Comparison of ENCODE assay signal across 17 cellular contexts in genomic region chr12:117087808-117088207, GRCh38. TPM values are rescaled to one million over a fixed set of nuclear protein-coding genes. Genes with fewer than 3 reads are reported as not detected.
DNase-seq lines count a peak whose midpoint lies in the region; ATAC-seq, FAIRE-seq and TF ChIP-seq lines count a peak whose summit lies in the region.
"Had no signal": no experiment of that assay in that cellular context is flagged by ENCODE, and none has a peak within 500 bp of the region (broad histone marks: within the 10 kb centered on the region; RNA-seq: fewer than 3 reads in every experiment).

No MANE protein-coding gene starts in this region.

- H4K8ac ChIP-seq in H1 (ENCODE audit: extremely low read depth, insufficient read depth, low read length) = no peak overlapping the region

- no peaks in the 10 kb centered on the region for H3K23me2 ChIP-seq in H1 (ENCODE audit: low read depth, low read length)

- no peak overlapping the region for H2AK5ac ChIP-seq in H1 (ENCODE audit: low read depth, low read length)

- no peak overlapping the region for H2BK15ac ChIP-seq in H1 (ENCODE audit: low read length)

- H3K9me1 ChIP-seq in K562 (ENCODE audit: control insufficient read depth, insufficient read depth, low read length) = no peaks in the 10 kb centered on the region

- H3K36me3 ChIP-seq in Karpas-422 (ENCODE audit: insufficient read depth, low read length) (peaks cover 9% of the 10 kb centered on the region), K562 (ENCODE audit: control insufficient read depth, insufficient read depth, low read length) (peaks cover 6% of the 10 kb centered on the region; the same call in 1 of the 3 replicates), H1 (ENCODE audit: control insufficient read depth in 2 of 4, insufficient read depth in 4 of 4, low read length in 3 of 4) (no peaks in the 10 kb centered on the region), GM23248 (ENCODE audit: low read depth) (no peaks in the 10 kb centered on the region)
- H3K36me3 ChIP-seq: HAP-1 had no signal

- H2BK20ac ChIP-seq in H1 (ENCODE audit: low read length) = no peak overlapping the region

- H2BK120ac ChIP-seq in H1 (replicated peaks; ENCODE audit: low read depth, low read length) = no peak overlapping the region

- no peak overlapping the region for H3K23ac ChIP-seq in H1 (ENCODE audit: insufficient read length)

- in situ Hi-C loops in K562 (cut with MboI) = no loop called here
- in situ Hi-C loops in GM23248 (cut with MboI) = no loop called here

- H3K9me2 ChIP-seq in Karpas-422 (replicated peaks; ENCODE audit: insufficient read depth, low read length) (no peaks in the 10 kb centered on the region), GM23248 (ENCODE audit: insufficient read depth) (no peaks in the 10 kb centered on the region)

- no peak for ATAC-seq in K562
- ATAC-seq: GM12878 had no signal

- H3K9me3 ChIP-seq in Karpas-422 (ENCODE audit: low read length) = 0 out of 2 replicates have a peak, but pooled peaks cover 5% of the 10 kb centered on the region
- no peaks in the 10 kb centered on the region for H3K9me3 ChIP-seq in K562 (replicated peaks; ENCODE audit: control insufficient read depth, insufficient read depth, low read depth, low read length)
- H3K9me3 ChIP-seq in H1 (ENCODE audit: insufficient read depth in 2 of 2, low read depth in 1 of 2, low read length in 1 of 2) = peaks cover 0 to 6% of the 10 kb centered on the region in 2 experiments; a peak in 1 of 4 replicates
- H3K9me3 ChIP-seq in GM23248 (ENCODE audit: low read depth) = no peaks in the 10 kb centered on the region

- no peak overlapping the region for H3K56ac ChIP-seq in H1 (replicated peaks; ENCODE audit: insufficient read length, low read depth, low read length)

- no peaks in the 10 kb centered on the region for H3K27me3 ChIP-seq in Karpas-422 (ENCODE audit: low read length)
- H3K27me3 ChIP-seq in K562 (ENCODE audit: control insufficient read depth in 2 of 2, insufficient read depth in 2 of 2, low read length in 2 of 2) = no peaks in the 10 kb centered on the region
- H3K27me3 ChIP-seq in H1 (replicated peaks in 1 of 4; ENCODE audit: control insufficient read depth in 3 of 4, extremely low read depth in 1 of 4, insufficient read depth in 3 of 4, low read length in 3 of 4) = no peaks in the 10 kb centered on the region
- H3K27me3 ChIP-seq in GM23248 (replicated peaks; ENCODE audit: insufficient read depth) = peaks cover 28% of the 10 kb centered on the region

- no peak overlapping the region for H3K4ac ChIP-seq in H1 (replicated peaks; ENCODE audit: insufficient read length, low read depth, low read length)

- no peak for TF ChIP-seq EP300 in K562 (IDR thresholded peaks at IDR 0.05; ENCODE audit: low read length)
- TF ChIP-seq EP300 in H1 (IDR thresholded peaks at IDR 0.05; ENCODE audit: borderline replicate concordance in 1 of 2, low read depth in 2 of 2, low read length in 2 of 2) = no peak

- H3K18ac ChIP-seq in H1 (ENCODE audit: extremely low read depth, low read length) = no peak overlapping the region

- H3K9ac ChIP-seq in Karpas-422 (ENCODE audit: low read length) = no peak overlapping the region
- H3K9ac ChIP-seq in K562 (ENCODE audit: insufficient read depth in 1 of 2, low read depth in 2 of 2, low read length in 2 of 2) = no peak overlapping the region
- no peak overlapping the region for H3K9ac ChIP-seq in H1 (replicated peaks in 1 of 4; ENCODE audit: extremely low read depth in 1 of 4, low read depth in 3 of 4, low read length in 3 of 4)
- no peak overlapping the region for H3K9ac ChIP-seq in GM23248

- TF ChIP-seq CTCF in Calu3 (IDR thresholded peaks at IDR 0.05; ENCODE audit: unreplicated experiment) (no peak), K562 (IDR thresholded peaks at IDR 0.05 in 2 of 3, conservative IDR thresholded peaks at IDR 0.05 in 1 of 3; ENCODE audit: insufficient read depth in 2 of 3, low read depth in 1 of 3, low read length in 3 of 3) (no peak), H1 (IDR thresholded peaks at IDR 0.05; ENCODE audit: control extremely low read depth in 1 of 3, insufficient read depth in 1 of 3, low read depth in 1 of 3, low read length in 3 of 3) (no peak)

- peak overlapping the region; percentile 99 for H3K27ac Mint-ChIP-seq in Calu3 (ENCODE audit: unreplicated experiment)
- H3K27ac Mint-ChIP-seq: B cell; CD4-positive, alpha-beta T cell; HFFc6 had no signal

- H3K4me1 Mint-ChIP-seq in Calu3 (ENCODE audit: low read depth, unreplicated experiment) = peaks cover 89% of the 10 kb centered on the region

- H3K79me2 ChIP-seq in Karpas-422 (ENCODE audit: low read length) (peaks cover 98% of the 10 kb centered on the region), K562 (ENCODE audit: control insufficient read depth, insufficient read depth, low read length) (peaks cover 16% of the 10 kb centered on the region; the same call in 2 of the 3 replicates), H1 (ENCODE audit: control insufficient read depth in 1 of 2, insufficient read depth in 2 of 2, low read length in 2 of 2) (no peaks in the 10 kb centered on the region), GM23248 (ENCODE audit: insufficient read depth) (no peaks in the 10 kb centered on the region)

- CTCF ChIA-PET in Calu3 (lab: Charles Lee) (no interaction called here), K562 (lab: Yijun Ruan, JAX; ENCODE audit: low intra/inter-chr PET ratio) (no interaction called here), H1 (lab: Charles Lee; ENCODE audit: partially characterized antibody) (interaction anchor here (0.6 to 1.5 kb wide), 6 partner anchors 11 to 787 kb away, joined by 3 to 10 read pairs (median 4); no protein-coding TSS in a partner anchor)

- H3F3A ChIP-seq in GM23248 (ENCODE audit: insufficient read depth) = no peaks in the 10 kb centered on the region

- H2AFZ ChIP-seq in Karpas-422 (ENCODE audit: low read length) = no peak overlapping the region
- no peak overlapping the region for H2AFZ ChIP-seq in K562 (ENCODE audit: low read depth, low read length)
- no peak overlapping the region for H2AFZ ChIP-seq in H1 (ENCODE audit: low read length)
- no peak overlapping the region for H2AFZ ChIP-seq in GM23248

- WGBS in K562 (ENCODE audit: insufficient coverage, low coverage, missing lambda C conversion rate) = 47% methylated on average over 3 of the region's 3 CpGs
- 88% methylated on average over 3 of the region's 3 CpGs; no CpG with 5 or more reads in 1 of the 2 experiments for WGBS in H1 (ENCODE audit: extremely low coverage in 1 of 2, insufficient coverage in 1 of 2, insufficient read length in 1 of 2, insufficient replicate concordance in 2 of 2, low coverage in 1 of 2, low lambda C conversion rate in 2 of 2, missing lambda C conversion rate in 1 of 2), 2 experiments
- 4% methylated on average over 3 of the region's 3 CpGs for WGBS in GM23248 (ENCODE audit: low coverage in 1 of 2, low lambda C conversion rate in 2 of 2, missing lambda C conversion rate in 2 of 2), 2 experiments

- no peak for TF ChIP-seq RAD21 in K562 (CRISPR knock-in tag; conservative IDR thresholded peaks at IDR 0.05 in 1 of 2, IDR thresholded peaks at IDR 0.05 in 1 of 2)
- TF ChIP-seq RAD21 in H1 (IDR thresholded peaks at IDR 0.05 in 1 of 2, conservative IDR thresholded peaks at IDR 0.05 in 1 of 2; ENCODE audit: low read depth in 2 of 2, low read length in 2 of 2) = no peak

- TF ChIP-seq POLR2A in K562 (conservative IDR thresholded peaks at IDR 0.05) (no peak), H1 (IDR thresholded peaks at IDR 0.05; ENCODE audit: control extremely low read depth in 1 of 2, low read depth in 2 of 2, low read length in 2 of 2) (no peak)

- no peak overlapping the region for H3K4me2 ChIP-seq in Karpas-422 (ENCODE audit: low read depth, low read length, poor library complexity, severe bottlenecking)
- H3K4me2 ChIP-seq in K562 (ENCODE audit: insufficient read depth, low read length) = no peak overlapping the region
- H3K4me2 ChIP-seq in H1 (ENCODE audit: insufficient read depth in 1 of 2, low read depth in 2 of 2, low read length in 2 of 2) = no peak overlapping the region
- no peak overlapping the region for H3K4me2 ChIP-seq in GM23248 (ENCODE audit: unreplicated experiment)

- no peak overlapping the region for H4K5ac ChIP-seq in H1 (ENCODE audit: insufficient read length, low read depth, low read length)

- no peak overlapping the region for H3K4me3 ChIP-seq in Karpas-422 (ENCODE audit: low read length)
- H3K4me3 ChIP-seq in K562 = no peak overlapping the region
- H3K4me3 ChIP-seq in H1 (ENCODE audit: extremely low read depth in 1 of 4, insufficient read depth in 2 of 4, low read depth in 3 of 4, low read length in 4 of 4) = no peak overlapping the region
- H3K4me3 ChIP-seq in GM23248 = no peak overlapping the region
- H3K4me3 ChIP-seq: GM12878, HAP-1 had no signal

- BruUV-seq in Calu3 (replicated peaks; lab: Mats Ljungman, UMichigan) (no TSS peak), K562 (replicated peaks; lab: Mats Ljungman, UMichigan) (no TSS peak)

- FAIRE-seq in K562 (lab: Jason Lieb, UNC) (no peak), H1 (lab: Jason Lieb, UNC) (no peak)
- FAIRE-seq: A204.1, GM12878, GM18507 had no signal

- H4K20me1 ChIP-seq in Karpas-422 (ENCODE audit: insufficient read depth, low read depth, low read length) (0 out of 2 replicates have a peak, but pooled peaks cover 3% of the 10 kb centered on the region), K562 (replicated peaks; ENCODE audit: control insufficient read depth, insufficient read depth, low read length) (peaks cover 8% of the 10 kb centered on the region), H1 (replicated peaks in 1 of 2; ENCODE audit: control insufficient read depth in 1 of 2, insufficient read depth in 2 of 2, low read length in 2 of 2) (no peaks in the 10 kb centered on the region), GM23248 (ENCODE audit: insufficient read depth) (no peaks in the 10 kb centered on the region)

- peak overlapping the region; percentile 10; the same call in 1 of the 2 replicates for H3K27ac ChIP-seq in Karpas-422 (ENCODE audit: low read length)
- no peak overlapping the region for H3K27ac ChIP-seq in K562 (ENCODE audit: extremely low read depth, low read depth, low read length)
- no peak overlapping the region for H3K27ac ChIP-seq in H1 (ENCODE audit: low read depth, low read length)
- H3K27ac ChIP-seq in GM23248 = no peak overlapping the region
- H3K27ac ChIP-seq: HL-60 had no signal

- POLR2A ChIA-PET in K562 (lab: Yijun Ruan, JAX) = interaction anchor here (1.5 to 2.6 kb wide), 2 partner anchors 8 to 10 kb away, joined by 9 read pairs; no protein-coding TSS in a partner anchor
- POLR2A ChIA-PET in H1 (lab: Charles Lee; ENCODE audit: partially characterized antibody) = interaction anchor here (0.7 kb wide), 1 partner anchor 11 kb away, joined by 3 read pairs; the partner anchor contains the start of gene TESC

- intact Hi-C loops in Calu3 (cut with micrococcal nuclease; ENCODE audit: unreplicated experiment) (no loop called here), K562 (cut with micrococcal nuclease) (no loop called here)

- no peak overlapping the region for H2BK5ac ChIP-seq in H1 (ENCODE audit: low read depth, low read length)

- no peaks in the 10 kb centered on the region for H3K79me1 ChIP-seq in H1 (ENCODE audit: low read depth, low read length)

- H4K91ac ChIP-seq in H1 (replicated peaks; ENCODE audit: insufficient read length, low read length) = no peak overlapping the region

- no peaks in the 10 kb centered on the region for H3K9me3 Mint-ChIP-seq in Calu3 (ENCODE audit: low read depth, unreplicated experiment)

- H3K36me3 Mint-ChIP-seq in Calu3 (ENCODE audit: insufficient read depth, unreplicated experiment) = peaks cover 90% of the 10 kb centered on the region

- no peak overlapping the region for H3K14ac ChIP-seq in H1 (ENCODE audit: insufficient read length)

- H3K4me3 Mint-ChIP-seq in Calu3 (ENCODE audit: low read depth, unreplicated experiment) = peak overlapping the region; percentile 71
- H3K4me3 Mint-ChIP-seq: B cell; CD4-positive, alpha-beta T cell; HFFc6 had no signal

- H2BK12ac ChIP-seq in H1 (ENCODE audit: low read depth, low read length) = no peak overlapping the region

- DNase-seq in Calu3 (no peak), Karpas-422 (no peak), K562 (ENCODE audit: extremely low read depth in 1 of 4, low spot score in 3 of 4) (no peak), H1 (ENCODE audit: low read depth in 1 of 2, low spot score in 2 of 2) (no peak), GM23248 (no peak), kidney glomerular epithelial cell (lab: John Stamatoyannopoulos, UW) (no peak), NCI-H1417 (lab: John Stamatoyannopoulos, UW) (no peak)
- DNase-seq: C1 segment of cervical spinal cord; CD4-positive, alpha-beta T cell; GOT3; HFFc6 had no signal

- H3K27me3 Mint-ChIP-seq in Calu3 (ENCODE audit: unreplicated experiment) = no peaks in the 10 kb centered on the region
- H3K27me3 Mint-ChIP-seq: B cell; CD4-positive, alpha-beta T cell had no signal

- H3K4me1 ChIP-seq in Karpas-422 (ENCODE audit: low read length) (peaks cover 62% of the 10 kb centered on the region), K562 (replicated peaks in 1 of 2; ENCODE audit: control insufficient read depth in 2 of 2, insufficient read depth in 2 of 2, low read length in 2 of 2) (peaks cover 9 to 25% of the 10 kb centered on the region in 2 experiments; a peak in 4 of 5 replicates), H1 (replicated peaks in 1 of 4; ENCODE audit: control insufficient read depth in 3 of 4, insufficient read depth in 4 of 4, low read length in 3 of 4) (peaks cover 0 to 8% (median 1%) of the 10 kb centered on the region in 4 experiments; a peak in 4 of 7 replicates), GM23248 (ENCODE audit: insufficient read depth) (no peaks in the 10 kb centered on the region)
- H3K4me1 ChIP-seq: HAP-1 had no signal

RNA-seq across cellular contexts. Expression of gene TESC, which starts 11.4 kb away (rescaled TPM):
- 647 and 669 TPM in 2 replicates for total RNA-seq in Calu3 (2022)
- 69.2 and 140 TPM in 2 replicates for total RNA-seq in Karpas-422 (2014; rRNA removed; shearing (Covaris generic); ENCODE audit: low replicate concordance)
- total RNA-seq in K562 (2011; cell fraction: chromatin; rRNA removed; ENCODE audit: low replicate concordance) = 16.2 and 42.2 TPM in 2 replicates
- 30.9 and 35.9 TPM in 2 replicates for total RNA-seq in K562 (2011; cell fraction: nucleolus; rRNA removed)
- total RNA-seq in K562 (2011; cell fraction: nucleoplasm; rRNA removed) = 12.6 and 19.2 TPM in 2 replicates
- 25.2 and 30.4 TPM in 2 replicates for total RNA-seq in K562 (2014; rRNA removed)
- 11.5 and 13.4 TPM in 2 replicates for total RNA-seq in K562 (2014; rRNA removed; fragmentation: Illumina TruSeq; extraction: Trizol)
- 11.6 and 12.6 TPM in 2 replicates for total RNA-seq in K562 (2015; rRNA removed; fragmentation: Illumina TruSeq; extraction: Trizol)
- 28.9 and 31.6 TPM in 2 replicates for total RNA-seq in K562 (2021)
- 21.7 and 25.3 TPM in 2 replicates for polyA plus RNA-seq in K562 (2011; rRNA removed)
- polyA plus RNA-seq in K562 (2011; cell fraction: cytosol; rRNA removed) = 27.4 and 44.2 TPM in 2 replicates
- 24.7 and 34.1 TPM in 2 replicates for polyA plus RNA-seq in K562 (2011; cell fraction: nucleus; rRNA removed)
- 14.6 and 21.7 TPM in 2 replicates for polyA plus RNA-seq in K562 (2012)
- 17.8 and 20.7 TPM in 2 replicates for polyA plus RNA-seq in K562 (2014; fragmentation: Illumina TruSeq; extraction: Trizol)
- 1 to 10 TPM in 1 of 2 experiments, under 1 TPM in 1; 0.96 to 2.0 TPM for polyA plus RNA-seq in K562 (2014; fragmentation: Nextera tagmentation; extraction: Ambion mirVana)
- 31.8 and 32.9 TPM in 2 replicates for polyA plus RNA-seq in K562 (2014; rRNA removed)
- 9.3 and 10.6 TPM in 2 replicates for polyA minus RNA-seq in K562 (2011; rRNA and poly(A)+ RNA removed)
- polyA minus RNA-seq in K562 (2011; cell fraction: cytosol; rRNA and poly(A)+ RNA removed) = 7.7 and 8.3 TPM in 2 replicates
- 18.8 and 20.2 TPM in 2 replicates for polyA minus RNA-seq in K562 (2011; cell fraction: nucleus; rRNA and poly(A)+ RNA removed)
- 9.8 and 12.0 TPM in 2 replicates for total RNA-seq in H1 (2021; fragmentation: NEBNext Ultra II Directional; extraction: Animal tissue kit (Norgen Biotek cat#: 25700))
- polyA plus RNA-seq in H1 (2011; rRNA removed) = 17.7 and 20.1 TPM in 2 replicates
- polyA plus RNA-seq in H1 (2011; cell fraction: cytosol; rRNA removed) = 18.1 TPM
- polyA plus RNA-seq in H1 (2011; cell fraction: nucleus; rRNA removed) = 16.5 TPM
- 8.0 to 18.0 TPM (median 13.8 TPM) in 4 replicates for polyA plus RNA-seq in H1 (2012, experiment 1 of 2)
- polyA plus RNA-seq in H1 (2012, experiment 2 of 2) = 11.0 TPM
- 7.5 TPM for polyA plus RNA-seq in H1 (2013, experiment 1 of 2)
- polyA plus RNA-seq in H1 (2013, experiment 2 of 2) = 8.1 TPM
- 5.4 and 5.5 TPM in 2 replicates for polyA minus RNA-seq in H1 (2011; rRNA and poly(A)+ RNA removed)
- 1.8 TPM for polyA minus RNA-seq in H1 (2011; cell fraction: cytosol; rRNA and poly(A)+ RNA removed)
- 7.9 TPM for polyA minus RNA-seq in H1 (2011; cell fraction: nucleus; rRNA and poly(A)+ RNA removed)
- not detected in 2 replicates for total RNA-seq in GM23248 (2014; rRNA removed; shearing (Covaris generic))
- 0.21 TPM in 1 of 2 replicates, not detected in the other for polyA plus RNA-seq in GM23248 (2016; fragmentation: Nextera tagmentation; extraction: Ambion mirVana)
- total RNA-seq: HFFc6 had no signal

Comparison
In these comparisons a context has a peak if more than half of its experiments do, and no peak if none do; other contexts are left out.
1. RNA of gene TESC, which starts 11.4 kb away (total RNA-seq): 647 to 669 TPM in Calu3, 69.2 to 140 TPM in Karpas-422, 11.5 to 42.2 TPM in K562 and 9.8 to 12.0 TPM in H1; not detected in GM23248; every median in the first group is over 10 times any median in the second.